8 cellular contexts compared by ENCODE assay signal in genomic region chr4:168992952-168993482, GRCh38. TPM values are rescaled to one million over a fixed set of nuclear protein-coding genes. Genes with fewer than 3 reads are reported as not detected.
DNase-seq lines count a peak whose midpoint lies in the region; TF ChIP-seq lines count a peak whose summit lies in the region.
"Not testable (repeated sequence)": the region's sequence is repeated elsewhere in the genome, so short reads cannot be mapped to it uniquely, and the experiment has no call there.

No MANE protein-coding gene starts in this region.

- POLR2A ChIA-PET in MCF 10A (lab: Yijun Ruan, JAX) = interaction anchor here (0.6 kb wide), 1 partner anchor 21 kb away, joined by 3 read pairs; no protein-coding TSS in a partner anchor

- not testable (repeated sequence) for H3K79me2 ChIP-seq in GM23248 (ENCODE audit: insufficient read depth); Loucy (ENCODE audit: insufficient read depth, low read length)

- not testable (repeated sequence) for H3K9me3 ChIP-seq in GM23248 (ENCODE audit: low read depth); Loucy (ENCODE audit: insufficient read depth, low read depth, low read length); vagina

- intact Hi-C loops in MCF 10A (cut with micrococcal nuclease) = loop anchor here (5.0 kb wide), 1 partner anchor 406 kb away; no protein-coding TSS in a partner anchor
- intact Hi-C loops in vagina (cut with DNase I) = not testable (repeated sequence)

- not testable (repeated sequence) for H3K9me2 ChIP-seq in GM23248 (ENCODE audit: insufficient read depth); Loucy (replicated peaks; ENCODE audit: low read depth, low read length)

- DNase-seq in GM23248 (peak; percentile 34), fibroblast of peridontal ligament (ENCODE audit: extremely low read depth) (peak; percentile 42)
- not testable (repeated sequence) for DNase-seq in MCF 10A (ENCODE audit: unreplicated experiment); progenitor cell of endocrine pancreas (ENCODE audit: low spot score, unreplicated experiment); vagina (ENCODE audit: extremely low spot score in 2 of 2)

- H3K9ac ChIP-seq in GM23248; Loucy (ENCODE audit: low read depth, low read length, poor library complexity, severe bottlenecking): not testable (repeated sequence)

- H3K27ac ChIP-seq in GM23248 (peak overlapping the region; percentile 22; the same call in 1 of the 2 replicates), VCaP (0 out of 2 replicates have a peak overlapping the region, but pooled peaks have one; percentile 16), vagina (peak overlapping the region; percentile 64)

- not testable (repeated sequence) for TF ChIP-seq CTCF in Loucy (conservative IDR thresholded peaks at IDR 0.05; ENCODE audit: low read length); VCaP (conservative IDR thresholded peaks at IDR 0.05); MCF 10A (IDR thresholded peaks at IDR 0.05; ENCODE audit: unreplicated experiment); nephron (IDR thresholded peaks at IDR 0.05; ENCODE audit: unreplicated experiment in 3 of 3); progenitor cell of endocrine pancreas (IDR thresholded peaks at IDR 0.05; ENCODE audit: unreplicated experiment); vagina (IDR thresholded peaks at IDR 0.05)

- not testable (repeated sequence) for H4K20me1 ChIP-seq in GM23248 (ENCODE audit: insufficient read depth); Loucy (ENCODE audit: insufficient read depth, low read length, poor library complexity, severe bottlenecking)

- in situ Hi-C loops in GM23248 (cut with MboI) = not testable (repeated sequence)

- not testable (repeated sequence) for H3F3A ChIP-seq in GM23248 (ENCODE audit: insufficient read depth); Loucy (ENCODE audit: low read depth)

- not testable (repeated sequence) for H3K4me2 ChIP-seq in GM23248 (ENCODE audit: unreplicated experiment)
- H3K4me2 ChIP-seq in Loucy (ENCODE audit: low read depth, low read length, poor library complexity, severe bottlenecking) = peak overlapping the region; percentile 11

- H2AFZ ChIP-seq in GM23248; Loucy (ENCODE audit: low read length): not testable (repeated sequence)

- not testable (repeated sequence) for H3K27me3 ChIP-seq in GM23248 (replicated peaks; ENCODE audit: insufficient read depth); Loucy (ENCODE audit: insufficient read depth, low read length, poor library complexity, severe bottlenecking); vagina

- not testable (repeated sequence) for TF ChIP-seq POLR2A in vagina (IDR thresholded peaks at IDR 0.05)

- peaks cover 23% of the 10 kb centered on the region for H3K36me3 Mint-ChIP-seq in MCF 10A (ENCODE audit: insufficient read depth, unreplicated experiment)
- H3K36me3 Mint-ChIP-seq in nephron (ENCODE audit: low read depth) = peaks cover 46% of the 10 kb centered on the region
- not testable (repeated sequence) for H3K36me3 Mint-ChIP-seq in progenitor cell of endocrine pancreas (ENCODE audit: insufficient read depth)

- not testable (repeated sequence) for H3K27me3 Mint-ChIP-seq in MCF 10A (ENCODE audit: insufficient read depth, unreplicated experiment); nephron (ENCODE audit: low read depth); progenitor cell of endocrine pancreas

- H3K4me1 ChIP-seq in GM23248 (ENCODE audit: insufficient read depth) (0 out of 2 replicates have a peak, but pooled peaks cover 11% of the 10 kb centered on the region), Loucy (ENCODE audit: insufficient read depth, low read length, poor library complexity, severe bottlenecking) (peaks cover 14% of the 10 kb centered on the region), vagina (peaks cover 13% of the 10 kb centered on the region)

- H3K4me3 ChIP-seq in GM23248; Loucy (ENCODE audit: low read length, poor library complexity, severe bottlenecking); vagina: not testable (repeated sequence)

- H3K9me3 Mint-ChIP-seq in MCF 10A (ENCODE audit: unreplicated experiment); nephron; progenitor cell of endocrine pancreas (ENCODE audit: low read depth): not testable (repeated sequence)

- H3K36me3 ChIP-seq in GM23248 (ENCODE audit: low read depth) (peaks cover 14% of the 10 kb centered on the region; the same call in 1 of the 2 replicates), Loucy (ENCODE audit: insufficient read depth, low read length) (peaks cover 25% of the 10 kb centered on the region)
- H3K36me3 ChIP-seq in vagina = not testable (repeated sequence)

- H3K4me3 Mint-ChIP-seq in MCF 10A (ENCODE audit: unreplicated experiment) = peak overlapping the region; percentile 37
- H3K4me3 Mint-ChIP-seq in nephron; progenitor cell of endocrine pancreas (ENCODE audit: low read depth): not testable (repeated sequence)

- H3K27ac Mint-ChIP-seq in MCF 10A (ENCODE audit: low read depth, unreplicated experiment) (peak overlapping the region; percentile 87), nephron (peak overlapping the region in 2 of 3 experiments; percentile 86 to 87), progenitor cell of endocrine pancreas (peak overlapping the region; percentile 42)

- not testable (repeated sequence) for BruUV-seq in MCF 10A (replicated peaks; lab: Mats Ljungman, UMichigan)

- CTCF ChIA-PET in MCF 10A (lab: Yijun Ruan, JAX) = interaction anchor here (0.6 to 1.4 kb wide), 6 partner anchors 13 to 738 kb away, joined by 3 to 7 read pairs (median 4); partner anchors contain the start of gene CBR4

- 92% methylated on average over 7 of the region's 7 CpGs for WGBS in GM23248 (ENCODE audit: low coverage in 1 of 2, low lambda C conversion rate in 2 of 2, missing lambda C conversion rate in 2 of 2), 2 experiments

- H3K4me1 Mint-ChIP-seq in MCF 10A (ENCODE audit: insufficient read depth, unreplicated experiment) (peaks cover 17% of the 10 kb centered on the region), nephron (peaks cover 20% of the 10 kb centered on the region)
- H3K4me1 Mint-ChIP-seq in progenitor cell of endocrine pancreas (ENCODE audit: low read depth) = not testable (repeated sequence)

RNA-seq across cellular contexts. Expression of gene CBR4, which starts 17.0 kb away (rescaled TPM):
- 9.9 and 10.4 TPM in 2 replicates for total RNA-seq in GM23248 (2014; rRNA removed; shearing (Covaris generic))
- polyA plus RNA-seq in GM23248 (2016; fragmentation: Nextera tagmentation; extraction: Ambion mirVana) = 14.7 and 15.5 TPM in 2 replicates
- total RNA-seq in MCF 10A (2022) = 19.2 and 24.0 TPM in 2 replicates
- total RNA-seq in progenitor cell of endocrine pancreas = 43.3 and 45.2 TPM in 2 replicates
- total RNA-seq in vagina = 13.0 TPM
